In the genomic region with DNA sequence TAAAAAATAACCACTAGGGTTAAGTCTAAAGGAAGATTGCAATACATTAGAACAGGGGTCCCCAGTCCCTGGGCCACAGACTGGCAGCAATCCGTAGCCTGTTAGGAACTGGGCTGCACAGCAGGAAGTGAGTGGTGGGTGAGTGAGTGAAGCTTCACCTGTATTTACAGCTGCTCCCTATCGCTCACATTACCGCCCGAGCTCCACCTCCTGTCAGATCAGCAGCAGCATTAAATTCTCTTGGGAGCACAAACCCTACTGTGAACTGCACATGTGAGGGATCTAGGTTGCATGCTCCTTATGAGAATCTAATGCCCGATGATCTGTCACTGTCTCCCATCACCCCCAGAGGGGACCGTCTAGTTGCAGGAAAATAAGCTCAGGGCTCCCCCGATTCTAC, we compare ENCODE assay signal across 22 cellular contexts. TPM values are rescaled to one million over a fixed set of nuclear protein-coding genes. Genes with fewer than 3 reads are reported as not detected.
DNase-seq lines count a peak whose midpoint lies in the region; ATAC-seq and TF ChIP-seq lines count a peak whose summit lies in the region.
"Had no signal": no experiment of that assay in that cellular context is flagged by ENCODE, and none has a peak within 500 bp of the region (broad histone marks: within the 10 kb centered on the region; RNA-seq: fewer than 3 reads in every experiment).

No MANE protein-coding gene starts in this region.

- no peaks in the 10 kb centered on the region for H3K9me3 Mint-ChIP-seq in H9
- no peaks in the 10 kb centered on the region for H3K9me3 Mint-ChIP-seq in activated T-cell treated with anti-CD3 and anti-CD28 coated beads, Interleukin-2, amount 50 U/mL, for 24 hours
- H3K9me3 Mint-ChIP-seq: CD4-positive, CD25-positive, alpha-beta regulatory T cell; CD8-positive, alpha-beta memory T cell had no signal

- H2BK5ac ChIP-seq in H9 (ENCODE audit: insufficient read length, low read length): no peak overlapping the region

- TF ChIP-seq POLR2A in testis (IDR thresholded peaks at IDR 0.05): no peak

- DNase-seq in H9 (peak; percentile 14), Karpas-422 (peak; percentile 58), ecto neural progenitor cell (ENCODE audit: low spot score) (peak; percentile 13), sciatic nerve (ENCODE audit: low spot score) (peak; percentile 14), cerebellar nuclear complex (lab: John Stamatoyannopoulos, UW) (no peak), testis (no peak)
- no peak for DNase-seq in activated T-cell treated with anti-CD3 and anti-CD28 coated beads, Interleukin-2, amount 50 U/mL, for 24 hours
- DNase-seq: ACHN; BE2C; C1 segment of cervical spinal cord; CD4-positive, CD25-positive, alpha-beta regulatory T cell; CD8-positive, alpha-beta memory T cell; COR-L47; DMS 273 treated with DMSO at 0.1 percent for 48 hours; DMS53; DND-41; GM23248; HCEC 1CT; HFFc6; IMR-90 had no signal

- H3K36me3 Mint-ChIP-seq in H9 (ENCODE audit: insufficient read depth in 1 of 3, low read depth in 3 of 3): no peaks in the 10 kb centered on the region
- H3K36me3 Mint-ChIP-seq in activated T-cell treated with anti-CD3 and anti-CD28 coated beads, Interleukin-2, amount 50 U/mL, for 24 hours (ENCODE audit: low read depth): no peaks in the 10 kb centered on the region
- H3K36me3 Mint-ChIP-seq: CD4-positive, CD25-positive, alpha-beta regulatory T cell; CD8-positive, alpha-beta memory T cell had no signal

- H3K9ac ChIP-seq in H9 (ENCODE audit: extremely low read depth, insufficient read length, low read length): no peak overlapping the region
- no peak overlapping the region for H3K9ac ChIP-seq in Karpas-422 (ENCODE audit: low read length)
- H3K9ac ChIP-seq: GM23248 had no signal

- H3K27me3 ChIP-seq in H9 (ENCODE audit: insufficient read depth, low read length) (no peaks in the 10 kb centered on the region), Karpas-422 (ENCODE audit: low read length) (no peaks in the 10 kb centered on the region), testis (no peaks in the 10 kb centered on the region)
- H3K27me3 ChIP-seq: BE2C had no signal

- H4K91ac ChIP-seq in H9 (ENCODE audit: insufficient read length, low read depth, low read length): no peak overlapping the region

- H3K4me1 ChIP-seq in H9 (ENCODE audit: insufficient read depth, low read length) (no peaks in the 10 kb centered on the region), Karpas-422 (ENCODE audit: low read length) (peaks cover 33% of the 10 kb centered on the region), testis (no peaks in the 10 kb centered on the region)

- no peaks in the 10 kb centered on the region for H3K9me2 ChIP-seq in Karpas-422 (replicated peaks; ENCODE audit: insufficient read depth, low read length)

- H3K4me2 ChIP-seq in H9 (ENCODE audit: insufficient read depth, insufficient read length, low read length): no peak overlapping the region
- no peak overlapping the region for H3K4me2 ChIP-seq in Karpas-422 (ENCODE audit: low read depth, low read length, poor library complexity, severe bottlenecking)

- no peak for ATAC-seq in sciatic nerve

- no peak overlapping the region for H4K8ac ChIP-seq in H9 (replicated peaks; ENCODE audit: insufficient read length, low read depth, low read length)

- no peak overlapping the region for H2BK120ac ChIP-seq in H9 (ENCODE audit: low read depth, low read length, poor library complexity, severe bottlenecking)

- no peaks in the 10 kb centered on the region for H3K23me2 ChIP-seq in H9 (ENCODE audit: insufficient read length, low read depth, low read length, poor library complexity, severe bottlenecking)

- H3K18ac ChIP-seq in H9 (ENCODE audit: insufficient read length, low read depth, low read length): no peak overlapping the region

- H3K27me3 Mint-ChIP-seq in H9 (ENCODE audit: low read depth): no peaks in the 10 kb centered on the region; the same call in none of the 2 replicates
- H3K27me3 Mint-ChIP-seq in activated T-cell treated with anti-CD3 and anti-CD28 coated beads, Interleukin-2, amount 50 U/mL, for 24 hours: peaks cover 8% of the 10 kb centered on the region

- TF ChIP-seq CTCF in H9 (conservative IDR thresholded peaks at IDR 0.05) (no peak), testis (IDR thresholded peaks at IDR 0.05) (no peak)

- H4K20me1 ChIP-seq in H9 (ENCODE audit: control insufficient read depth, insufficient read depth, insufficient read length) (no peaks in the 10 kb centered on the region), Karpas-422 (ENCODE audit: insufficient read depth, low read depth, low read length) (no peaks in the 10 kb centered on the region)

- no peak overlapping the region for H2BK12ac ChIP-seq in H9 (ENCODE audit: insufficient read length, low read depth, low read length)

- H2AK5ac ChIP-seq in H9 (ENCODE audit: insufficient read length, low read length): no peak overlapping the region

- H3K4me3 ChIP-seq in Karpas-422 (ENCODE audit: low read length) (no peak overlapping the region), testis (no peak overlapping the region)
- H3K4me3 ChIP-seq: GM23248 had no signal

- H3T11ph ChIP-seq in H9 (ENCODE audit: low read length): no peak overlapping the region

- no peak overlapping the region for H3K4me3 Mint-ChIP-seq in H9
- no peak overlapping the region for H3K4me3 Mint-ChIP-seq in activated T-cell treated with anti-CD3 and anti-CD28 coated beads, Interleukin-2, amount 50 U/mL, for 24 hours
- H3K4me3 Mint-ChIP-seq: CD4-positive, CD25-positive, alpha-beta regulatory T cell; CD8-positive, alpha-beta memory T cell; HFFc6 had no signal

- no peaks in the 10 kb centered on the region for H3K4me1 Mint-ChIP-seq in H9
- no peaks in the 10 kb centered on the region for H3K4me1 Mint-ChIP-seq in activated T-cell treated with anti-CD3 and anti-CD28 coated beads, Interleukin-2, amount 50 U/mL, for 24 hours (ENCODE audit: low read depth)
- H3K4me1 Mint-ChIP-seq: CD4-positive, CD25-positive, alpha-beta regulatory T cell; CD8-positive, alpha-beta memory T cell had no signal

- no peak overlapping the region for H4K5ac ChIP-seq in H9 (ENCODE audit: insufficient read length, low read depth, low read length)

- no peak overlapping the region for H3K14ac ChIP-seq in H9 (ENCODE audit: insufficient read depth, low read length)

- H2AFZ ChIP-seq in H9 (ENCODE audit: low read length) (no peak overlapping the region), Karpas-422 (ENCODE audit: low read length) (no peak overlapping the region)
- H2AFZ ChIP-seq: GM23248 had no signal

- no peak overlapping the region for H3K27ac Mint-ChIP-seq in H9
- H3K27ac Mint-ChIP-seq in activated T-cell treated with anti-CD3 and anti-CD28 coated beads, Interleukin-2, amount 50 U/mL, for 24 hours: no peak overlapping the region
- H3K27ac Mint-ChIP-seq: CD4-positive, CD25-positive, alpha-beta regulatory T cell; CD8-positive, alpha-beta memory T cell; HFFc6 had no signal

- intact Hi-C loops in sciatic nerve (cut with DNase I) (no loop called here), testis (cut with DNase I; ENCODE audit: low total_unique reads) (no loop called here)

- H3K23ac ChIP-seq in H9 (ENCODE audit: insufficient read length, low read depth, low read length): no peak overlapping the region

- no peaks in the 10 kb centered on the region for H3K79me2 ChIP-seq in H9 (ENCODE audit: insufficient read depth, low read length)
- no peaks in the 10 kb centered on the region for H3K79me2 ChIP-seq in Karpas-422 (ENCODE audit: low read length)

- no peak overlapping the region for H3K56ac ChIP-seq in H9 (ENCODE audit: insufficient read length, low read depth, low read length)

- no peak overlapping the region for H2BK15ac ChIP-seq in H9 (ENCODE audit: low read depth, low read length)

- no CpG with 5 or more reads among the region's 7 CpGs for WGBS in H9 (ENCODE audit: extremely low coverage, insufficient read length, low lambda C conversion rate)
- WGBS in testis, 2 donors: 81 to 84% methylated on average over 7 of the region's 7 CpGs

- H3K27ac ChIP-seq in H9 (ENCODE audit: insufficient read length, low read depth, low read length) (no peak overlapping the region), Karpas-422 (ENCODE audit: low read length) (no peak overlapping the region), testis (no peak overlapping the region)
- H3K27ac ChIP-seq: GM23248, HL-60 had no signal

- H3K4ac ChIP-seq in H9 (ENCODE audit: low read depth, low read length): no peak overlapping the region

- H3K36me3 ChIP-seq in Karpas-422 (ENCODE audit: insufficient read depth, low read length) (no peaks in the 10 kb centered on the region), testis (ENCODE audit: low read depth, missing control alignments) (no peaks in the 10 kb centered on the region)
- H3K36me3 ChIP-seq: BE2C had no signal

- H3K9me3 ChIP-seq in H9 (ENCODE audit: control insufficient read depth, low read depth, low read length) (no peaks in the 10 kb centered on the region), Karpas-422 (ENCODE audit: low read length) (no peaks in the 10 kb centered on the region), testis (no peaks in the 10 kb centered on the region)
- H3K9me3 ChIP-seq: BE2C had no signal

- no peaks in the 10 kb centered on the region for H3K79me1 ChIP-seq in H9 (ENCODE audit: insufficient read depth, low read depth, low read length, poor library complexity, severe bottlenecking)

- H2BK20ac ChIP-seq in H9 (ENCODE audit: low read depth, low read length, poor library complexity, severe bottlenecking): no peak overlapping the region

RNA-seq across cellular contexts. Expression of gene ADGRD1, which starts 15.5 kb away (rescaled TPM):
- total RNA-seq in H9 (2021): 0.09 and 0.52 TPM in 2 replicates
- not detected in 2 replicates for total RNA-seq in Karpas-422 (2014; rRNA removed; shearing (Covaris generic); ENCODE audit: low replicate concordance)
- total RNA-seq in sciatic nerve: 224 TPM
- total RNA-seq in testis: 10 to 100 TPM; 42.8 to 43.2 TPM
- 27.2 TPM for polyA plus RNA-seq in testis (ENCODE audit: insufficient read depth, low read depth, low replicate concordance)
- total RNA-seq: CD4-positive, CD25-positive, alpha-beta regulatory T cell; HFFc6; HT1080; IMR-90 had no signal
- polyA plus RNA-seq: CD8-positive, alpha-beta memory T cell; IMR-90 had no signal

Comparison
In these comparisons a context has a peak if more than half of its experiments do, and no peak if none do; other contexts are left out.
1. DNase-seq: peak in H9 (single experiment), Karpas-422 (single experiment), ecto neural progenitor cell (single experiment) and sciatic nerve (single experiment); none in cerebellar nuclear complex (0 of 2), activated T-cell treated with anti-CD3 and anti-CD28 coated beads, Interleukin-2, amount 50 U/mL, for 24 hours (single experiment) and testis (single experiment).
2. RNA of gene ADGRD1, which starts 15.5 kb away (total RNA-seq): 224 TPM in sciatic nerve (single experiment) and 42.8 to 43.2 TPM in testis; 0.09 to 0.52 TPM in H9 and not detected in Karpas-422; every median in the first group is over 10 times any median in the second.